In the genomic region with DNA sequence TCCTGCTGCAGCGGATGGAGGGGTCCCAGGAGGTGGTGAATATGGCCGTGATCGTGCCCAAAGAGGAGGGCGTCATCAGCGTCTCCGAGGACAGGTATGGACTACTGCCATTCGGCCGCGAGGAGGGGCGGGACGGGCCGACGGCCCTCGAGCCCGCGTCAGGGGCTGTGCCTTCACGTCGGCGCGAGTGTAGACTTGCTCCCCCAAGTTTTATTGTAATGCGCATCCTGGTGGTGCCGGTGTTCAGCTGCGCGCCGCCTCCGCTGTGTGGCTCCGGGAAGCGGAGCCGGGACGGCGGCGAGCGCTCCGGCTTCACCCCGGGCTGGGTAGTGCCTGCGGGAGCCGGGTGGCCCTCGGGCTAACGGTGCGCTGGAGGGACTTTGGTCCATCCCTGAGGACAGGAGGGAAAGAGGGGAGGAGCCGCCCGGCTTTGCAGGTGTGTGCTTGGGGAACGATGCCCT, we compare ENCODE assay signal across 8 cellular contexts. TPM values are rescaled to one million over a fixed set of nuclear protein-coding genes. Genes with fewer than 3 reads are reported as not detected.
DNase-seq lines count a peak whose midpoint lies in the region; ATAC-seq and TF ChIP-seq lines count a peak whose summit lies in the region.

No MANE protein-coding gene starts in this region.

- no peaks in the 10 kb centered on the region for H3K27me3 Mint-ChIP-seq in natural killer cell (ENCODE audit: low read depth in 2 of 2)
- H3K27me3 Mint-ChIP-seq in stimulated activated naive CD8-positive, alpha-beta T cell treated with anti-CD3 and anti-CD28 coated beads, Interleukin-15, Interleukin-2, amounts not matched to agents 100 ng/mL and 50 ng/mL, for 24 hours = no peaks in the 10 kb centered on the region

- ATAC-seq in GM18519 (IDR thresholded peaks at IDR 0.05; ENCODE audit: low FRiP score, unreplicated experiment) = peak; percentile 25
- ATAC-seq in HG03060 (IDR thresholded peaks at IDR 0.05; ENCODE audit: low read depth, unreplicated experiment) = peak; percentile 17
- peak; percentile 36 to 62 (median 46) for ATAC-seq in natural killer cell

- peak overlapping the region; percentile 88 to 90 for H3K27ac Mint-ChIP-seq in natural killer cell
- peak overlapping the region; percentile 74 for H3K27ac Mint-ChIP-seq in stimulated activated naive CD8-positive, alpha-beta T cell treated with anti-CD3 and anti-CD28 coated beads, Interleukin-15, Interleukin-2, amounts not matched to agents 100 ng/mL and 50 ng/mL, for 24 hours

- peaks cover 29 to 36% of the 10 kb centered on the region in 2 donors for H3K4me1 Mint-ChIP-seq in natural killer cell
- H3K4me1 Mint-ChIP-seq in stimulated activated naive CD8-positive, alpha-beta T cell treated with anti-CD3 and anti-CD28 coated beads, Interleukin-15, Interleukin-2, amounts not matched to agents 100 ng/mL and 50 ng/mL, for 24 hours (ENCODE audit: low read depth) = peaks cover 47% of the 10 kb centered on the region

- no peaks in the 10 kb centered on the region for H3K9me3 Mint-ChIP-seq in natural killer cell
- H3K9me3 Mint-ChIP-seq in stimulated activated naive CD8-positive, alpha-beta T cell treated with anti-CD3 and anti-CD28 coated beads, Interleukin-15, Interleukin-2, amounts not matched to agents 100 ng/mL and 50 ng/mL, for 24 hours = no peaks in the 10 kb centered on the region

- H3K4me3 Mint-ChIP-seq in natural killer cell = peak overlapping the region; percentile 94
- H3K4me3 Mint-ChIP-seq in stimulated activated naive CD8-positive, alpha-beta T cell treated with anti-CD3 and anti-CD28 coated beads, Interleukin-15, Interleukin-2, amounts not matched to agents 100 ng/mL and 50 ng/mL, for 24 hours = peak overlapping the region; percentile 91

- intact Hi-C loops in natural killer cell (cut with micrococcal nuclease) = loop anchor here (1.0 to 10.0 kb wide), 5 partner anchors 60 to 428 kb away; a partner anchor contains a TSS

- DNase-seq in ACHN (peak; percentile 60), NCI-H526 treated with DMSO at 0.1 percent for 48 hours (lab: John Stamatoyannopoulos, UW) (peak; percentile 87), fibroblast of gingiva (ENCODE audit: low read depth) (peak; percentile 25), natural killer cell (peak; percentile 66)
- peak; percentile 76 to 80 for DNase-seq in activated T-cell treated with anti-CD3 and anti-CD28 coated beads, Interleukin-2, amount 50 U/mL, for 48 hours

- in situ Hi-C loops in ACHN (cut with HindIII; ENCODE audit: low pct_ligation_motif_present, low pct_unique_long_range_greater_than_20kb, low sequenced_read_pairs) = no loop called here

- no peak for TF ChIP-seq CTCF in natural killer cell (IDR thresholded peaks at IDR 0.05)

- H3K36me3 Mint-ChIP-seq in natural killer cell = no peaks in the 10 kb centered on the region
- peaks cover 5% of the 10 kb centered on the region for H3K36me3 Mint-ChIP-seq in stimulated activated naive CD8-positive, alpha-beta T cell treated with anti-CD3 and anti-CD28 coated beads, Interleukin-15, Interleukin-2, amounts not matched to agents 100 ng/mL and 50 ng/mL, for 24 hours (ENCODE audit: low read depth)

RNA-seq across cellular contexts. Expression of a gene that starts 0.5 kb away (rescaled TPM):
- total RNA-seq in natural killer cell = 10 to 100 TPM; 29.5 to 32.1 (median 31.3) TPM

Comparison
In these comparisons a context has a peak if more than half of its experiments do, and no peak if none do; other contexts are left out.
1. Peak in every context shown above with its lines: DNase-seq and ATAC-seq.
2. DNase-seq: peak in every context shown above with its lines; median percentile 87 in NCI-H526 treated with DMSO at 0.1 percent for 48 hours; 78 in activated T-cell treated with anti-CD3 and anti-CD28 coated beads, Interleukin-2, amount 50 U/mL, for 48 hours; 66 in natural killer cell; 60 in ACHN; 25 in fibroblast of gingiva.